In genomic region chr17:81553616-81554181, GRCh38 we compare ENCODE assay signal across 8 cellular contexts. TPM values are rescaled to one million over a fixed set of nuclear protein-coding genes. Genes with fewer than 3 reads are reported as not detected.
DNase-seq lines count a peak whose midpoint lies in the region; ATAC-seq, FAIRE-seq and TF ChIP-seq lines count a peak whose summit lies in the region.

No MANE protein-coding gene starts in this region.

- peak overlapping the region; percentile 22 for H3K9ac ChIP-seq in NT2/D1 (ENCODE audit: insufficient read length, low read depth)

- intact Hi-C loops in testis (cut with DNase I; ENCODE audit: low total_unique reads), result no loop called here

- no peak for ATAC-seq in HG03045 (IDR thresholded peaks at IDR 0.05; ENCODE audit: unreplicated experiment)
- ATAC-seq in HG03565 (IDR thresholded peaks at IDR 0.05; ENCODE audit: unreplicated experiment), result no peak

- H3K4me1 ChIP-seq in HAP-1 (peaks cover 6% of the 10 kb centered on the region), NT2/D1 (ENCODE audit: insufficient read depth, insufficient read length) (peaks cover 28% of the 10 kb centered on the region), testis (peaks cover 20% of the 10 kb centered on the region)

- H3K4me3 ChIP-seq in HAP-1 (peak overlapping the region; percentile 97), NT2/D1 (ENCODE audit: insufficient read length, low read depth) (peak overlapping the region; percentile 93), bronchial epithelial cell (ENCODE audit: low read depth, low read length) (no peak overlapping the region), testis (peak overlapping the region in 1 of 2 donors; percentile 94)

- FAIRE-seq in bronchial epithelial cell (lab: Jason Lieb, UNC), result no peak

- 14 to 16% methylated on average over 21 to 24 of the region's 24 CpGs for WGBS in testis, 2 donors

- DNase-seq in CD1c-positive myeloid dendritic cell (ENCODE audit: extremely low spot score) (peak; percentile 69), HAP-1 (ENCODE audit: low spot score in 2 of 2) (no peak), NT2/D1 (ENCODE audit: low read depth, low spot score) (no peak), bronchial epithelial cell (ENCODE audit: low read depth) (peak; percentile 89), kidney tubule cell (ENCODE audit: low spot score) (peak; percentile 95), testis (peak; percentile 26)

- no peak overlapping the region for H3K27ac ChIP-seq in testis

- no peaks in the 10 kb centered on the region for H3K27me3 ChIP-seq in HAP-1 (ENCODE audit: low read depth)
- H3K27me3 ChIP-seq in NT2/D1 (ENCODE audit: insufficient read depth, insufficient read length), result no peaks in the 10 kb centered on the region
- H3K27me3 ChIP-seq in bronchial epithelial cell (ENCODE audit: control insufficient read depth, insufficient read depth, low read length), result no peaks in the 10 kb centered on the region
- H3K27me3 ChIP-seq in testis, result no peaks in the 10 kb centered on the region

- in situ Hi-C loops in HAP-1 (cut with MboI; ENCODE audit: low sequenced_read_pairs), result no loop called here

- H3K36me3 ChIP-seq in HAP-1 (replicated peaks), result peaks cover 42% of the 10 kb centered on the region
- peaks cover 61% of the 10 kb centered on the region for H3K36me3 ChIP-seq in NT2/D1 (ENCODE audit: insufficient read depth, insufficient read length, low read length)
- peaks cover 24% of the 10 kb centered on the region for H3K36me3 ChIP-seq in bronchial epithelial cell (ENCODE audit: control insufficient read depth, insufficient read depth, low read length)
- no peaks in the 10 kb centered on the region for H3K36me3 ChIP-seq in testis (ENCODE audit: low read depth, missing control alignments)

- H3K9me3 ChIP-seq in HAP-1 (no peaks in the 10 kb centered on the region), NT2/D1 (ENCODE audit: insufficient read depth, low read length) (no peaks in the 10 kb centered on the region), testis (no peaks in the 10 kb centered on the region)

- TF ChIP-seq CTCF in bronchial epithelial cell (IDR thresholded peaks at IDR 0.05; ENCODE audit: insufficient read depth, low read length, severe bottlenecking) (no peak), testis (IDR thresholded peaks at IDR 0.05) (no peak)

- no peak for TF ChIP-seq POLR2A in testis (IDR thresholded peaks at IDR 0.05)

RNA-seq across cellular contexts. Expression of gene FAAP100, which starts 1.5 kb away (rescaled TPM):
- total RNA-seq in bronchial epithelial cell, result 10.5 and 12.8 TPM in 2 replicates
- 10 to 100 TPM; 42.6 to 45.8 TPM for total RNA-seq in testis
- polyA plus RNA-seq in testis (ENCODE audit: insufficient read depth, low read depth, low replicate concordance), result 17.6 TPM

RNA-seq across cellular contexts. Expression of gene FSCN2, which starts 25.5 kb away (rescaled TPM):
- total RNA-seq in bronchial epithelial cell, result 1.2 and 1.3 TPM in 2 replicates
- total RNA-seq in testis, result 1 to 10 TPM; 3.5 to 4.0 TPM
- polyA plus RNA-seq in testis (ENCODE audit: insufficient read depth, low read depth, low replicate concordance), result 0.37 TPM

RNA-seq across cellular contexts. Expression of gene ACTG1, which starts 41.1 kb away (rescaled TPM):
- total RNA-seq in bronchial epithelial cell (2,981 and 3,623 TPM in 2 replicates), testis (1,000 to 10,000 TPM; 1,790 to 2,057 TPM)
- polyA plus RNA-seq in testis (ENCODE audit: insufficient read depth, low read depth, low replicate concordance), result 1,571 TPM

Comparison
In these comparisons a context has a peak if more than half of its experiments do, and no peak if none do; other contexts are left out.
1. DNase-seq: peak in CD1c-positive myeloid dendritic cell (single experiment), bronchial epithelial cell (single experiment), kidney tubule cell (single experiment) and testis (single experiment); none in HAP-1 (0 of 2) and NT2/D1 (single experiment).